10 cellular contexts compared by ENCODE assay signal in the genomic region with DNA sequence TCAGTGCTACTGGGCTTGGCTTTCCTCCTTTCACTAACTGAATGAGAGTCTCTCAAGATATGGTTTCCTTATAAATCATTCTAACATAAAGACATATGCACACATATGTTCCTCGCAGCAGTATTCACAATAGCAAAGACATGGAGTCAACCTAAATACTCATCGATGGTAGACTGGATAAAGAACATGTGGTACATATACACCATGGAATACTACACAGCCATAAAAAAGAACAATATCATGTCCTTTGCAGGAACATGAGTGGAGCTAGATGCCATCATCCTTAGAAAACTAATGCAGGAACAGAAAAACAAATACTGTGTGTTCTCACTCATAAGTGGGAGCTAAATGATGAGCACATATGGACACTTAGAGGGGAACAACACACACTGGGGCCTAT. TPM values are rescaled to one million over a fixed set of nuclear protein-coding genes. Genes with fewer than 3 reads are reported as not detected.
"Had no signal": no experiment of that assay in that cellular context is flagged by ENCODE, and none has a peak within 500 bp of the region (broad histone marks: within the 10 kb centered on the region; RNA-seq: fewer than 3 reads in every experiment).

No MANE protein-coding gene starts in this region.

- FAIRE-seq: HepG2, HTR-8/SVneo had no signal

- H3K4me2 ChIP-seq: KMS-11 had no signal

- DNase-seq: IMR-90, KBM-7, KG1 had no signal

- ATAC-seq: HepG2 had no signal

- H3K9ac ChIP-seq: KMS-11 had no signal

- H3K27ac ChIP-seq: HL-60, KMS-11 had no signal

RNA-seq across cellular contexts. Expression of a gene that starts 32.5 kb away (rescaled TPM):
- total RNA-seq: HepG2, HT-29, HT1080, IMR-90 had no signal
- polyA plus RNA-seq: HepG2, IgD-negative memory B cell, IMR-90 had no signal
